ENCODE assay signal across 11 cellular contexts in genomic region chr10:74418285-74418872, GRCh38.
DNase-seq lines count a peak whose midpoint lies in the region; ATAC-seq and TF ChIP-seq lines count a peak whose summit lies in the region.
"Had no signal": no experiment of that assay in that cellular context is flagged by ENCODE, and none has a peak within 500 bp of the region (broad histone marks: within the 10 kb centered on the region; RNA-seq: fewer than 3 reads in every experiment).

No MANE protein-coding gene starts in this region.

- ATAC-seq in left lobe of liver = peak; percentile 77
- no peak for ATAC-seq in HG02623 (IDR thresholded peaks at IDR 0.05; ENCODE audit: unreplicated experiment)

- H3K27me3 ChIP-seq in WERI-Rb-1 (ENCODE audit: insufficient read depth, low read depth, severe bottlenecking) = no peaks in the 10 kb centered on the region

- H3K9me3 ChIP-seq in WERI-Rb-1 (ENCODE audit: severe bottlenecking) = no peaks in the 10 kb centered on the region

- no peaks in the 10 kb centered on the region for H3K36me3 ChIP-seq in WERI-Rb-1

- 0 out of 2 replicates have a peak overlapping the region, but pooled peaks have one; percentile 16 for H3K27ac ChIP-seq in WERI-Rb-1
- H3K27ac ChIP-seq: PC-9 had no signal

- DNase-seq in C1 segment of cervical spinal cord (lab: John Stamatoyannopoulos, UW) (peak in 12 of 14 donors; percentile 0 to 68 (median 10)), NCI-H146 (lab: John Stamatoyannopoulos, UW) (peak; percentile 99), WERI-Rb-1 (no peak), left lobe of liver (ENCODE audit: low spot score) (no peak), HuH-7 (ENCODE audit: low spot score) (no peak), GF-D8 (lab: John Stamatoyannopoulos, UW) (no peak)
- DNase-seq in stimulated activated CD4-positive, alpha-beta T cell treated with anti-CD3 and anti-CD28 coated beads, Interleukin-2, amount 100 ng/mL, for 24 hours = no peak
- DNase-seq: activated naive CD4-positive, alpha-beta T cell treated with anti-CD3 and anti-CD28 coated beads for 36 hours; kidney glomerular epithelial cell had no signal

- no peak for TF ChIP-seq CTCF in WERI-Rb-1 (IDR thresholded peaks at IDR 0.05; ENCODE audit: low read depth, low read length)

- H3K4me3 ChIP-seq in WERI-Rb-1 (ENCODE audit: low read depth, low read length) = no peak overlapping the region
- H3K4me3 ChIP-seq: PC-9 had no signal

Comparison
In these comparisons a context has a peak if more than half of its experiments do, and no peak if none do; other contexts are left out.
1. DNase-seq: peak in C1 segment of cervical spinal cord (12 of 14) and NCI-H146 (single experiment); none in WERI-Rb-1 (single experiment), left lobe of liver (single experiment), HuH-7 (single experiment), GF-D8 (single experiment) and stimulated activated CD4-positive, alpha-beta T cell treated with anti-CD3 and anti-CD28 coated beads, Interleukin-2, amount 100 ng/mL, for 24 hours (0 of 2).